Comparison of ENCODE assay signal across 1 cellular context in genomic region chr7:158811461-158811860, GRCh38.
TF ChIP-seq lines count a peak whose summit lies in the region.

No MANE protein-coding gene starts in this region.

TF ChIP-seq in GM23338, 12 proteins besides CTCF, POLR2A, EP300 and RAD21 (continued from another document):
- TF ChIP-seq ZNF462 (CRISPR knock-in tag; IDR thresholded peaks at IDR 0.05): no peak
- no peak for TF ChIP-seq EZH2phosphoT487 (IDR thresholded peaks at IDR 0.05; ENCODE audit: unreplicated experiment)
